In the genomic region with DNA sequence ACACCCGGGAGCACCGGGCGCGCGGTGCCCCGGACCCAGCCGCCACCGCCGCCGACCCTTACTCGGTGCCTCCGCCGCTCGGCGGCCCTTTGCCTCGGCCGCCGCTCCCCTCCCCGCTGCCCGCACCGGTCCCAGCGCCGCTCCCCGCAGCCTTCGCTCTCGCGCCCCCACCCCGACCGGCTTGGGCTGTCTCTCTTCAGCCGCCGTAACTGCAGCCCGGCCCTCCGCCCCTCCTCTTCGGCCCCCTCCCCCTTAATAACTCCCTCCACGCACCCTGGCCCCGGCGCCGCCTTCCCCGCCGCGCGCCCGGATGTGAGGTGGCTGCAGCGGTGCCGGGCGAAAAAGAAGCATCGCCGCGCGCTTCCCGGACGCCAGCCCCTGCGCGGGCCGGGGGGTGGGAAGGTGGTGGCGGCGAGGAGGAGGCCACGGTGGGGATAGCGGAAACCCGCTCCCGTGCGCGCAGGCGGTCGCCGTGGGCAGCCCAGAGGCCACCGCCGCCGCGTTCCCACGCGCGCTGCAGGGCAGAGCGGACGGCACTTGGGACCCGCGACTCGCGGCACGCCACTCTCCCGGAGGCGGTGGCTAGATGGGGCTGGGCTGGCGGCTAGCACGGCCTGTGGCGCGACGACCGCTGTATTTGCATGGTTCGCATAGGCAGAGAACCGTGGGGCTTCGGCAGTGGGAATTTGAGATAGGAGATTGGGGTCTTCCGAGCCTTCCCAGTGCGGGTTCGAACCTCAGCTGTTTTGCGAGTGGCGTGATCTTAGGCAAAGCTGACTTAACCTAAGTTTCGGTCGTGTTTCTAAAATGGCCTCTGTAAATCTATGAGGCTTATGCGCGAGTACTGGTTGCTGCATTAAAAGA, we compare ENCODE assay signal across 9 cellular contexts. TPM values are rescaled to one million over a fixed set of nuclear protein-coding genes. Genes with fewer than 3 reads are reported as not detected.
DNase-seq lines count a peak whose midpoint lies in the region; ATAC-seq, FAIRE-seq and TF ChIP-seq lines count a peak whose summit lies in the region.
"Had no signal": no experiment of that assay in that cellular context is flagged by ENCODE, and none has a peak within 500 bp of the region (broad histone marks: within the 10 kb centered on the region; RNA-seq: fewer than 3 reads in every experiment).

A gene with protein sequence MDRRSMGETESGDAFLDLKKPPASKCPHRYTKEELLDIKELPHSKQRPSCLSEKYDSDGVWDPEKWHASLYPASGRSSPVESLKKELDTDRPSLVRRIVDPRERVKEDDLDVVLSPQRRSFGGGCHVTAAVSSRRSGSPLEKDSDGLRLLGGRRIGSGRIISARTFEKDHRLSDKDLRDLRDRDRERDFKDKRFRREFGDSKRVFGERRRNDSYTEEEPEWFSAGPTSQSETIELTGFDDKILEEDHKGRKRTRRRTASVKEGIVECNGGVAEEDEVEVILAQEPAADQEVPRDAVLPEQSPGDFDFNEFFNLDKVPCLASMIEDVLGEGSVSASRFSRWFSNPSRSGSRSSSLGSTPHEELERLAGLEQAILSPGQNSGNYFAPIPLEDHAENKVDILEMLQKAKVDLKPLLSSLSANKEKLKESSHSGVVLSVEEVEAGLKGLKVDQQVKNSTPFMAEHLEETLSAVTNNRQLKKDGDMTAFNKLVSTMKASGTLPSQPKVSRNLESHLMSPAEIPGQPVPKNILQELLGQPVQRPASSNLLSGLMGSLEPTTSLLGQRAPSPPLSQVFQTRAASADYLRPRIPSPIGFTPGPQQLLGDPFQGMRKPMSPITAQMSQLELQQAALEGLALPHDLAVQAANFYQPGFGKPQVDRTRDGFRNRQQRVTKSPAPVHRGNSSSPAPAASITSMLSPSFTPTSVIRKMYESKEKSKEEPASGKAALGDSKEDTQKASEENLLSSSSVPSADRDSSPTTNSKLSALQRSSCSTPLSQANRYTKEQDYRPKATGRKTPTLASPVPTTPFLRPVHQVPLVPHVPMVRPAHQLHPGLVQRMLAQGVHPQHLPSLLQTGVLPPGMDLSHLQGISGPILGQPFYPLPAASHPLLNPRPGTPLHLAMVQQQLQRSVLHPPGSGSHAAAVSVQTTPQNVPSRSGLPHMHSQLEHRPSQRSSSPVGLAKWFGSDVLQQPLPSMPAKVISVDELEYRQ (minus strand): TSS at position 211 of the 864 bp plus-strand sequence. CDS start 1,124 bp downstream, outside the sequence.

- dilution Hi-C loops in keratinocyte (cut with MboI; ENCODE audit: extremely low pct_ligation_motif_present, low sequenced_read_pairs), result no loop called here

- H3K4me2 ChIP-seq in keratinocyte (ENCODE audit: control insufficient read depth, extremely low read depth, insufficient read depth, low read depth, low read length), result peak within 1 kb of the TSS; percentile 96

- no peaks in the 10 kb centered on the region for H3K27me3 ChIP-seq in keratinocyte (ENCODE audit: control insufficient read depth, extremely low read depth, insufficient read depth, low read length)

- H3K4me1 ChIP-seq in keratinocyte (ENCODE audit: control insufficient read depth, extremely low read depth, insufficient read depth, low read length), result peaks cover 31% of the 10 kb centered on the region

- no peak for TF ChIP-seq CTCF in keratinocyte (optimal IDR thresholded peaks at IDR 0.05 in 1 of 3, IDR thresholded peaks at IDR 0.05 in 1 of 3, conservative IDR thresholded peaks at IDR 0.05 in 1 of 3; ENCODE audit: extremely low read depth in 1 of 3, insufficient read depth in 2 of 3, low read length in 3 of 3)

- FAIRE-seq in keratinocyte (lab: Jason Lieb, UNC), result no peak
- FAIRE-seq: G401.6 had no signal

- no peaks in the 10 kb centered on the region for H3K9me3 ChIP-seq in keratinocyte (ENCODE audit: control insufficient read depth, low read depth, low read length)

- DNase-seq in NCI-H1417 (lab: John Stamatoyannopoulos, UW), result peak; percentile 62 to 88 (median 82)
- DNase-seq in NCI-H1417 treated with DMSO at 0.1 percent for 48 hours (lab: John Stamatoyannopoulos, UW), result no peak
- DNase-seq in NCI-H2227 (lab: John Stamatoyannopoulos, UW; ENCODE audit: unreplicated experiment), result peak; percentile 86
- peak; percentile 87 for DNase-seq in central memory CD4-positive, alpha-beta T cell
- no peak for DNase-seq in keratinocyte (ENCODE audit: low read depth, low spot score)
- DNase-seq in stimulated activated CD4-positive, alpha-beta T cell treated with anti-CD3 and anti-CD28 coated beads, Interleukin-12 subunit alpha, Interleukin-12 subunit beta, amount 100 ng/mL, for 4 hours, result peak; percentile 84

- H4K20me1 ChIP-seq in keratinocyte (ENCODE audit: control insufficient read depth, extremely low read depth, insufficient read depth, low read length), result no peaks in the 10 kb centered on the region

- H3K36me3 ChIP-seq in keratinocyte (ENCODE audit: control insufficient read depth in 2 of 2, extremely low read depth in 1 of 2, insufficient read depth in 2 of 2, low read length in 2 of 2), result peaks cover 4 to 10% of the 10 kb centered on the region in 2 experiments

- H3K4me3 ChIP-seq in keratinocyte (ENCODE audit: control insufficient read depth in 2 of 3, extremely low read depth in 1 of 3, insufficient read depth in 2 of 3, low read depth in 1 of 3, low read length in 3 of 3), result peak within 1 kb of the TSS; percentile 55 to 97 (median 97)

- no peaks in the 10 kb centered on the region for H3K9me1 ChIP-seq in keratinocyte (ENCODE audit: control insufficient read depth, extremely low read depth, insufficient read depth, low read length)

- peak within 1 kb of the TSS; percentile 95 for H3K9ac ChIP-seq in keratinocyte (ENCODE audit: control insufficient read depth, extremely low read depth, insufficient read depth, low read length)

- H3K27ac ChIP-seq in keratinocyte (ENCODE audit: control insufficient read depth, insufficient read depth, low read length), result peak within 1 kb of the TSS; percentile 96

- ATAC-seq in HG02973 (IDR thresholded peaks at IDR 0.05; ENCODE audit: unreplicated experiment), result peak; percentile 32
- ATAC-seq in activated CD4-positive, CD25-positive, alpha-beta regulatory T cell treated with anti-CD3 and anti-CD28 coated beads, Interleukin-2, amount 50 U/mL, for 24 hours, result peak; percentile 77 to 78

- H3K79me2 ChIP-seq in keratinocyte (ENCODE audit: control insufficient read depth, insufficient read depth, low read length), result peaks cover 40% of the 10 kb centered on the region

- peak within 1 kb of the TSS; percentile 82 for H2AFZ ChIP-seq in keratinocyte (ENCODE audit: control insufficient read depth, low read length)

RNA-seq across cellular contexts. Expression of the gene that starts here (rescaled TPM):
- polyA plus RNA-seq in keratinocyte, result 9.9 to 16.4 TPM (median 14.4 TPM) in 3 replicates
- polyA plus RNA-seq in keratinocyte (2011; ENCODE audit: low read depth), result 11.5 TPM
- 11.5 and 13.0 TPM in 2 replicates for polyA plus RNA-seq in keratinocyte (2011; cell fraction: cytosol; rRNA removed)
- 30.2 and 34.7 TPM in 2 replicates for polyA plus RNA-seq in keratinocyte (2011; cell fraction: nucleus; rRNA removed)
- polyA plus RNA-seq in keratinocyte (2012; ENCODE audit: low replicate concordance), result 13.2 and 17.1 TPM in 2 replicates
- polyA minus RNA-seq in keratinocyte, result 13.2 to 21.5 TPM (median 18.1 TPM) in 3 replicates
- 9.2 TPM for polyA minus RNA-seq in keratinocyte (2011; cell fraction: cytosol; rRNA and poly(A)+ RNA removed)
- polyA minus RNA-seq in keratinocyte (2011; cell fraction: nucleus; rRNA and poly(A)+ RNA removed), result 13.9 and 20.4 TPM in 2 replicates

Comparison
In these comparisons a context has a peak if more than half of its experiments do, and no peak if none do; other contexts are left out.
1. DNase-seq: peak in NCI-H1417 (3 of 3), NCI-H2227 (single experiment), central memory CD4-positive, alpha-beta T cell (single experiment) and stimulated activated CD4-positive, alpha-beta T cell treated with anti-CD3 and anti-CD28 coated beads, Interleukin-12 subunit alpha, Interleukin-12 subunit beta, amount 100 ng/mL, for 4 hours (single experiment); none in NCI-H1417 treated with DMSO at 0.1 percent for 48 hours (single experiment) and keratinocyte (single experiment).